Comparison of ENCODE assay signal across 9 cellular contexts in the genomic region with DNA sequence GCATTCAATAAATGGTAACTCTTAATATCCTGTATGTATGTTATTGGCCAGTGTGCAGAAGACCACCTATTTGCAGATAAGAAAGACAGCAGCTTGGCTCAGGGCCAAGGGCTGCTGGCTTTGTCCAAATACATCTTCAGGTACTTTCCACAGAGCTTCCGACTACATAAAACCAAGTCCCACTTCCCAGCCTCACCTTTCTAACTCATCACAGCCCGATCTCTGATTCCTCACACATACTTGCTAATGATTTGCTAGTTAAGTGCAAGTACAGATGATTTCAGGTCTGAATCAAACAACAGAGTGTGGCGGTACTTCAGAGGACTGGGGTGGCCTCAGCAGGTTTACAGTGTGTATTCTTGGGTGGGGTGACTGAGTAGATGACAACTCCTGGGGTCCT.
DNase-seq lines count a peak whose midpoint lies in the region; ATAC-seq and TF ChIP-seq lines count a peak whose summit lies in the region.
"Had no signal": no experiment of that assay in that cellular context is flagged by ENCODE, and none has a peak within 500 bp of the region (broad histone marks: within the 10 kb centered on the region; RNA-seq: fewer than 3 reads in every experiment).

No MANE protein-coding gene starts in this region.

- 83 to 91% (median 88%) methylated on average over 3 of the region's 3 CpGs for WGBS in psoas muscle, 3 donors

- H3K4me3 Mint-ChIP-seq in activated CD4-positive, alpha-beta memory T cell treated with anti-CD3 and anti-CD28 coated beads, Interleukin-2, amount 10 ng/mL, durations not matched to agents 7 days and 5 days = no peak overlapping the region

- H3K27ac Mint-ChIP-seq in activated CD4-positive, alpha-beta memory T cell treated with anti-CD3 and anti-CD28 coated beads, Interleukin-2, amount 10 ng/mL, durations not matched to agents 7 days and 5 days = no peak overlapping the region

- TF ChIP-seq CTCF in psoas muscle (IDR thresholded peaks at IDR 0.05) = no peak

- H3K9me3 ChIP-seq in psoas muscle = no peaks in the 10 kb centered on the region

- H3K4me3 ChIP-seq in psoas muscle = no peak overlapping the region

- H3K27me3 ChIP-seq in psoas muscle (ENCODE audit: insufficient read depth in 3 of 3, low read length in 2 of 3) = no peaks in the 10 kb centered on the region

- H3K36me3 Mint-ChIP-seq in activated CD4-positive, alpha-beta memory T cell treated with anti-CD3 and anti-CD28 coated beads, Interleukin-2, amount 10 ng/mL, durations not matched to agents 7 days and 5 days (ENCODE audit: low read depth) = no peaks in the 10 kb centered on the region

- POLR2A ChIA-PET in activated CD4-positive, alpha-beta memory T cell treated with anti-CD3 and anti-CD28 coated beads, Interleukin-2, amount 10 ng/mL, durations not matched to agents 7 days and 5 days (lab: Charles Lee) = no interaction called here

- no peaks in the 10 kb centered on the region for H3K36me3 ChIP-seq in psoas muscle (ENCODE audit: insufficient read depth in 1 of 2, low read depth in 1 of 2)

- no peaks in the 10 kb centered on the region for H3K9me3 Mint-ChIP-seq in activated CD4-positive, alpha-beta memory T cell treated with anti-CD3 and anti-CD28 coated beads, Interleukin-2, amount 10 ng/mL, durations not matched to agents 7 days and 5 days

- peaks cover 3% of the 10 kb centered on the region for H3K27me3 Mint-ChIP-seq in activated CD4-positive, alpha-beta memory T cell treated with anti-CD3 and anti-CD28 coated beads, Interleukin-2, amount 10 ng/mL, durations not matched to agents 7 days and 5 days

- intact Hi-C loops in psoas muscle (cut with DNase I) = no loop called here

- ATAC-seq in GM18520 (IDR thresholded peaks at IDR 0.05; ENCODE audit: unreplicated experiment) = peak; percentile 23
- peak; percentile 27 for ATAC-seq in HG03354 (IDR thresholded peaks at IDR 0.05; ENCODE audit: poor library complexity, severe bottlenecking, unreplicated experiment)
- ATAC-seq in psoas muscle = no peak

- H3K4me1 ChIP-seq in psoas muscle = peaks cover 11% of the 10 kb centered on the region

- CTCF ChIA-PET in activated CD4-positive, alpha-beta memory T cell treated with anti-CD3 and anti-CD28 coated beads, Interleukin-2, amount 10 ng/mL, durations not matched to agents 7 days and 5 days (lab: Charles Lee) = no interaction called here

- DNase-seq in psoas muscle (no peak), GOT3 (lab: John Stamatoyannopoulos, UW) (no peak), UCSD-AML1 (lab: John Stamatoyannopoulos, UW; ENCODE audit: unreplicated experiment) (no peak), NOMO-1 treated with dmso at 0.1 percent for 144 hours (lab: John Stamatoyannopoulos, UW; ENCODE audit: unreplicated experiment) (no peak)
- no peak for DNase-seq in activated CD4-positive, alpha-beta memory T cell treated with anti-CD3 and anti-CD28 coated beads, Interleukin-2, amount 10 ng/mL, durations not matched to agents 7 days and 5 days
- DNase-seq: retina had no signal

- H3K4me1 Mint-ChIP-seq in activated CD4-positive, alpha-beta memory T cell treated with anti-CD3 and anti-CD28 coated beads, Interleukin-2, amount 10 ng/mL, durations not matched to agents 7 days and 5 days = no peaks in the 10 kb centered on the region

- peak overlapping the region; percentile 48 for H3K27ac ChIP-seq in cingulate gyrus (ENCODE audit: low read depth, low read length)
- peak overlapping the region; percentile 21 for H3K27ac ChIP-seq in psoas muscle

Comparison
In these comparisons a context has a peak if more than half of its experiments do, and no peak if none do; other contexts are left out.
1. ATAC-seq: peak in GM18520 (single experiment) and HG03354 (single experiment); none in psoas muscle (0 of 4).